In the genomic region with DNA sequence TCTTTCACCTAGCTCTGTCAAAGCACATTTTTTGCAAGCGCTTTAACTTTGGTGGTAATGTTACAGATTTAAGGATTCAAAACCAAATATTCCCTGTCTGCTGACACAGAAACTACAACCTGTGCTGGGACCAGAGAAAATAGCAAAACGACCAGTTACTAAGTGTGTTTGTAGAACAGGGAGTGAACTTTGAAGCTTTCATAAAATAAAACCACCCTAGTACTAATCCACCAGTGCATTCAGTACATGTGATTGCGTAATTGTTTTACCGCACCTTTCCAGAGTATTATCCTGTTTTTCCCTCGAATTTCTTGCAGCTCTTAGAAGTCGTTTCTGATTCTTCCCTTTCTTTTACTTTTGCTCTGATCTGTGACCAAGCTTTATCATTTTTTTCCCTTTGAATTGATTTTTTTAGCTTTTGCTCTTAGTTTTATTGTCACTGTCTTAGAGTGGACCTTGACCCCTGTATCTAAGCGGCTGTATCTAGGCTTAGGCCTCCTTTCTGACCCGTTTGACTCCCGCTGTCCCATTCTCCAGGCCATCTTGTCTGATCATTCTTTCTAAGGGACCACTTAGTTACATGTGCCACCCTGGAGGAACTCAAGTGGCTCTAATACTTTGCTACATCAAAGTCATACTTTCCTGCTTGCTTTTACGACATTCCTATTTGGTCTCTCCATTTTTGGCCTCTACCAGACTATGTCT, we compare ENCODE assay signal across 1 cellular context.
TF ChIP-seq lines count a peak whose summit lies in the region.

No MANE protein-coding gene starts in this region.

TF ChIP-seq in HepG2, 621 proteins besides CTCF, POLR2A, EP300 and RAD21 (continued from another document and continues in another):
- TF ChIP-seq ZIK1 (CRISPR knock-in tag; IDR thresholded peaks at IDR 0.05; ENCODE audit: borderline replicate concordance, low read depth) (no peak), ZNF850 (CRISPR knock-in tag; conservative IDR thresholded peaks at IDR 0.05) (no peak), NCOR1 (IDR thresholded peaks at IDR 0.05; ENCODE audit: borderline replicate concordance, low read length) (peak; percentile 99), RFX3 (CRISPR knock-in tag; IDR thresholded peaks at IDR 0.05) (no peak), NFRKB (IDR thresholded peaks at IDR 0.05) (no peak), CHCHD3 (CRISPR knock-in tag; IDR thresholded peaks at IDR 0.05) (no peak), GABPB1 (CRISPR knock-in tag; IDR thresholded peaks at IDR 0.05) (no peak), HNRNPK (IDR thresholded peaks at IDR 0.05; ENCODE audit: low read depth, low read length, poor library complexity, severe bottlenecking) (no peak), KDM4B (CRISPR knock-in tag; IDR thresholded peaks at IDR 0.05) (no peak), ZNF564 (CRISPR knock-in tag; IDR thresholded peaks at IDR 0.05) (no peak), MLLT10 (CRISPR knock-in tag; IDR thresholded peaks at IDR 0.05) (no peak), AHR (CRISPR knock-in tag; IDR thresholded peaks at IDR 0.05) (no peak), NFE2L1 (CRISPR knock-in tag; IDR thresholded peaks at IDR 0.05; ENCODE audit: borderline replicate concordance) (no peak), ZNF737 (CRISPR knock-in tag; IDR thresholded peaks at IDR 0.05; ENCODE audit: borderline replicate concordance) (no peak), ZNF530 (CRISPR knock-in tag; IDR thresholded peaks at IDR 0.05; ENCODE audit: low read depth) (no peak), PHF8 (CRISPR knock-in tag; IDR thresholded peaks at IDR 0.05) (no peak), MTF2 (CRISPR knock-in tag; IDR thresholded peaks at IDR 0.05; ENCODE audit: borderline replicate concordance) (no peak), KDM5A (IDR thresholded peaks at IDR 0.05; ENCODE audit: borderline replicate concordance, low read length) (no peak), CHD2 (IDR thresholded peaks at IDR 0.05; ENCODE audit: low read depth, low read length) (no peak), TARDBP (CRISPR knock-in tag; IDR thresholded peaks at IDR 0.05) (no peak), POGZ (CRISPR knock-in tag; IDR thresholded peaks at IDR 0.05) (0 out of 2 replicates have a peak, but pooled peaks have one; percentile 38), ZNF256 (CRISPR knock-in tag; conservative IDR thresholded peaks at IDR 0.05) (no peak), ZNF101 (CRISPR knock-in tag; IDR thresholded peaks at IDR 0.05; ENCODE audit: borderline replicate concordance, low read depth) (no peak), ZNF335 (CRISPR knock-in tag; IDR thresholded peaks at IDR 0.05) (no peak), SNAPC2 (CRISPR knock-in tag; IDR thresholded peaks at IDR 0.05) (no peak), ZNF776 (CRISPR knock-in tag; IDR thresholded peaks at IDR 0.05) (no peak), PAWR (CRISPR knock-in tag; IDR thresholded peaks at IDR 0.05; ENCODE audit: borderline replicate concordance) (no peak), ERF (CRISPR knock-in tag; IDR thresholded peaks at IDR 0.05) (0 out of 2 replicates have a peak, but pooled peaks have one; percentile 18), GTF2F1 (IDR thresholded peaks at IDR 0.05; ENCODE audit: low read length) (no peak), SAFB2 (CRISPR knock-in tag; IDR thresholded peaks at IDR 0.05; ENCODE audit: borderline replicate concordance, low read depth) (no peak), MAZ (IDR thresholded peaks at IDR 0.05; ENCODE audit: borderline replicate concordance, low read depth, low read length) (no peak), MAZ (CRISPR knock-in tag; IDR thresholded peaks at IDR 0.05; ENCODE audit: low read depth) (no peak), ZNF317 (CRISPR knock-in tag; IDR thresholded peaks at IDR 0.05) (0 out of 2 replicates have a peak, but pooled peaks have one; percentile 38), ZNF383 (CRISPR knock-in tag; IDR thresholded peaks at IDR 0.05; ENCODE audit: borderline replicate concordance) (no peak), ZNF598 (CRISPR knock-in tag; IDR thresholded peaks at IDR 0.05; ENCODE audit: borderline replicate concordance) (no peak), SNAI1 (CRISPR knock-in tag; IDR thresholded peaks at IDR 0.05; ENCODE audit: borderline replicate concordance) (no peak), ZKSCAN5 (CRISPR knock-in tag; IDR thresholded peaks at IDR 0.05) (no peak), ZNF556 (CRISPR knock-in tag; IDR thresholded peaks at IDR 0.05; ENCODE audit: borderline replicate concordance) (no peak), CCAR2 (optimal IDR thresholded peaks at IDR 0.05; ENCODE audit: low read depth, low read length) (no peak), ZBTB20 (CRISPR knock-in tag; IDR thresholded peaks at IDR 0.05; ENCODE audit: borderline replicate concordance, low read depth) (0 out of 2 replicates have a peak, but pooled peaks have one; percentile 59), ZNF572 (CRISPR knock-in tag; IDR thresholded peaks at IDR 0.05) (no peak), NFIB (CRISPR knock-in tag; IDR thresholded peaks at IDR 0.05; ENCODE audit: borderline replicate concordance) (no peak), ZNF33A (CRISPR knock-in tag; IDR thresholded peaks at IDR 0.05; ENCODE audit: borderline replicate concordance) (no peak)
- TF ChIP-seq, protein P1, sequence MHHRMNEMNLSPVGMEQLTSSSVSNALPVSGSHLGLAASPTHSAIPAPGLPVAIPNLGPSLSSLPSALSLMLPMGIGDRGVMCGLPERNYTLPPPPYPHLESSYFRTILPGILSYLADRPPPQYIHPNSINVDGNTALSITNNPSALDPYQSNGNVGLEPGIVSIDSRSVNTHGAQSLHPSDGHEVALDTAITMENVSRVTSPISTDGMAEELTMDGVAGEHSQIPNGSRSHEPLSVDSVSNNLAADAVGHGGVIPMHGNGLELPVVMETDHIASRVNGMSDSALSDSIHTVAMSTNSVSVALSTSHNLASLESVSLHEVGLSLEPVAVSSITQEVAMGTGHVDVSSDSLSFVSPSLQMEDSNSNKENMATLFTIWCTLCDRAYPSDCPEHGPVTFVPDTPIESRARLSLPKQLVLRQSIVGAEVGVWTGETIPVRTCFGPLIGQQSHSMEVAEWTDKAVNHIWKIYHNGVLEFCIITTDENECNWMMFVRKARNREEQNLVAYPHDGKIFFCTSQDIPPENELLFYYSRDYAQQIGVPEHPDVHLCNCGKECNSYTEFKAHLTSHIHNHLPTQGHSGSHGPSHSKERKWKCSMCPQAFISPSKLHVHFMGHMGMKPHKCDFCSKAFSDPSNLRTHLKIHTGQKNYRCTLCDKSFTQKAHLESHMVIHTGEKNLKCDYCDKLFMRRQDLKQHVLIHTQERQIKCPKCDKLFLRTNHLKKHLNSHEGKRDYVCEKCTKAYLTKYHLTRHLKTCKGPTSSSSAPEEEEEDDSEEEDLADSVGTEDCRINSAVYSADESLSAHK (CRISPR knock-in tag; IDR thresholded peaks at IDR 0.05; ENCODE audit: borderline replicate concordance), result no peak
- TF ChIP-seq, protein P2, sequence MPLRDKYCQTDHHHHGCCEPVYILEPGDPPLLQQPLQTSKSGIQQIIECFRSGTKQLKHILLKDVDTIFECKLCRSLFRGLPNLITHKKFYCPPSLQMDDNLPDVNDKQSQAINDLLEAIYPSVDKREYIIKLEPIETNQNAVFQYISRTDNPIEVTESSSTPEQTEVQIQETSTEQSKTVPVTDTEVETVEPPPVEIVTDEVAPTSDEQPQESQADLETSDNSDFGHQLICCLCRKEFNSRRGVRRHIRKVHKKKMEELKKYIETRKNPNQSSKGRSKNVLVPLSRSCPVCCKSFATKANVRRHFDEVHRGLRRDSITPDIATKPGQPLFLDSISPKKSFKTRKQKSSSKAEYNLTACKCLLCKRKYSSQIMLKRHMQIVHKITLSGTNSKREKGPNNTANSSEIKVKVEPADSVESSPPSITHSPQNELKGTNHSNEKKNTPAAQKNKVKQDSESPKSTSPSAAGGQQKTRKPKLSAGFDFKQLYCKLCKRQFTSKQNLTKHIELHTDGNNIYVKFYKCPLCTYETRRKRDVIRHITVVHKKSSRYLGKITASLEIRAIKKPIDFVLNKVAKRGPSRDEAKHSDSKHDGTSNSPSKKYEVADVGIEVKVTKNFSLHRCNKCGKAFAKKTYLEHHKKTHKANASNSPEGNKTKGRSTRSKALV (CRISPR knock-in tag; IDR thresholded peaks at IDR 0.05), result no peak
- TF ChIP-seq, protein P3, sequence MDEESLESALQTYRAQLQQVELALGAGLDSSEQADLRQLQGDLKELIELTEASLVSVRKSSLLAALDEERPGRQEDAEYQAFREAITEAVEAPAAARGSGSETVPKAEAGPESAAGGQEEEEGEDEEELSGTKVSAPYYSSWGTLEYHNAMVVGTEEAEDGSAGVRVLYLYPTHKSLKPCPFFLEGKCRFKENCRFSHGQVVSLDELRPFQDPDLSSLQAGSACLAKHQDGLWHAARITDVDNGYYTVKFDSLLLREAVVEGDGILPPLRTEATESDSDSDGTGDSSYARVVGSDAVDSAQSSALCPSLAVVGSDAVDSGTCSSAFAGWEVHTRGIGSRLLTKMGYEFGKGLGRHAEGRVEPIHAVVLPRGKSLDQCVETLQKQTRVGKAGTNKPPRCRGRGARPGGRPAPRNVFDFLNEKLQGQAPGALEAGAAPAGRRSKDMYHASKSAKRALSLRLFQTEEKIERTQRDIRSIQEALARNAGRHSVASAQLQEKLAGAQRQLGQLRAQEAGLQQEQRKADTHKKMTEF (CRISPR knock-in tag; IDR thresholded peaks at IDR 0.05), result peak; percentile 67; the same call in 1 of the 2 replicates
- TF ChIP-seq, protein P4, sequence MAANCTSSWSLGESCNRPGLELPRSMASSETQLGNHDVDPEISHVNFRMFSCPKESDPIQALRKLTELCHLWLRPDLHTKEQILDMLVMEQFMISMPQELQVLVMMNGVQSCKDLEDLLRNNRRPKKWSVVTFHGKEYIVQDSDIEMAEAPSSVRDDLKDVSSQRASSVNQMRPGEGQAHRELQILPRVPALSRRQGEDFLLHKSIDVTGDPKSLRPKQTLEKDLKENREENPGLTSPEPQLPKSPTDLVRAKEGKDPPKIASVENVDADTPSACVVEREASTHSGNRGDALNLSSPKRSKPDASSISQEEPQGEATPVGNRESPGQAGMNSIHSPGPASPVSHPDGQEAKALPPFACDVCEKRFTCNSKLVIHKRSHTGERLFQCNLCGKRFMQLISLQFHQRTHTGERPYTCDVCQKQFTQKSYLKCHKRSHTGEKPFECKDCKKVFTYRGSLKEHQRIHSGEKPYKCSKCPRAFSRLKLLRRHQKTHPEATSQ (CRISPR knock-in tag; IDR thresholded peaks at IDR 0.05; ENCODE audit: borderline replicate concordance), result peak; percentile 45; the same call in 1 of the 2 replicates
- TF ChIP-seq, protein P5, sequence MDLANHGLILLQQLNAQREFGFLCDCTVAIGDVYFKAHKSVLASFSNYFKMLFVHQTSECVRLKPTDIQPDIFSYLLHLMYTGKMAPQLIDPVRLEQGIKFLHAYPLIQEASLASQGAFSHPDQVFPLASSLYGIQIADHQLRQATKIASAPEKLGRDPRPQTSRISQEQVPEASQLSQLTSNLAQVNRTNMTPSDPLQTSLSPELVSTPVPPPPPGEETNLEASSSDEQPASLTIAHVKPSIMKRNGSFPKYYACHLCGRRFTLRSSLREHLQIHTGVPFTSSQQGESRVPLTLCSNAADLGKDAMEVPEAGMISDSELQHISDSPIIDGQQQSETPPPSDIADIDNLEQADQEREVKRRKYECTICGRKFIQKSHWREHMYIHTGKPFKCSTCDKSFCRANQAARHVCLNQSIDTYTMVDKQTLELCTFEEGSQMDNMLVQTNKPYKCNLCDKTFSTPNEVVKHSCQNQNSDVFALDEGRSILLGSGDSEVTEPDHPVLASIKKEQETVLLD (CRISPR knock-in tag; IDR thresholded peaks at IDR 0.05; ENCODE audit: low read depth), result no peak
- TF ChIP-seq, protein P6, sequence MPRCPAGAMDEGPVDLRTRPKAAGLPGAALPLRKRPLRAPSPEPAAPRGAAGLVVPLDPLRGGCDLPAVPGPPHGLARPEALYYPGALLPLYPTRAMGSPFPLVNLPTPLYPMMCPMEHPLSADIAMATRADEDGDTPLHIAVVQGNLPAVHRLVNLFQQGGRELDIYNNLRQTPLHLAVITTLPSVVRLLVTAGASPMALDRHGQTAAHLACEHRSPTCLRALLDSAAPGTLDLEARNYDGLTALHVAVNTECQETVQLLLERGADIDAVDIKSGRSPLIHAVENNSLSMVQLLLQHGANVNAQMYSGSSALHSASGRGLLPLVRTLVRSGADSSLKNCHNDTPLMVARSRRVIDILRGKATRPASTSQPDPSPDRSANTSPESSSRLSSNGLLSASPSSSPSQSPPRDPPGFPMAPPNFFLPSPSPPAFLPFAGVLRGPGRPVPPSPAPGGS (CRISPR knock-in tag; IDR thresholded peaks at IDR 0.05), result no peak
- TF ChIP-seq, protein P7, sequence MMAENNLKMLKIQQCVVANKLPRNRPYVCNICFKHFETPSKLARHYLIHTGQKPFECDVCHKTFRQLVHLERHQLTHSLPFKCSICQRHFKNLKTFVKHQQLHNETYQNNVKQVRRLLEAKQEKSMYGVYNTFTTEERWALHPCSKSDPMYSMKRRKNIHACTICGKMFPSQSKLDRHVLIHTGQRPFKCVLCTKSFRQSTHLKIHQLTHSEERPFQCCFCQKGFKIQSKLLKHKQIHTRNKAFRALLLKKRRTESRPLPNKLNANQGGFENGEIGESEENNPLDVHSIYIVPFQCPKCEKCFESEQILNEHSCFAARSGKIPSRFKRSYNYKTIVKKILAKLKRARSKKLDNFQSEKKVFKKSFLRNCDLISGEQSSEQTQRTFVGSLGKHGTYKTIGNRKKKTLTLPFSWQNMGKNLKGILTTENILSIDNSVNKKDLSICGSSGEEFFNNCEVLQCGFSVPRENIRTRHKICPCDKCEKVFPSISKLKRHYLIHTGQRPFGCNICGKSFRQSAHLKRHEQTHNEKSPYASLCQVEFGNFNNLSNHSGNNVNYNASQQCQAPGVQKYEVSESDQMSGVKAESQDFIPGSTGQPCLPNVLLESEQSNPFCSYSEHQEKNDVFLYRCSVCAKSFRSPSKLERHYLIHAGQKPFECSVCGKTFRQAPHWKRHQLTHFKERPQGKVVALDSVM (CRISPR knock-in tag; IDR thresholded peaks at IDR 0.05), result no peak
- TF ChIP-seq, protein P8, sequence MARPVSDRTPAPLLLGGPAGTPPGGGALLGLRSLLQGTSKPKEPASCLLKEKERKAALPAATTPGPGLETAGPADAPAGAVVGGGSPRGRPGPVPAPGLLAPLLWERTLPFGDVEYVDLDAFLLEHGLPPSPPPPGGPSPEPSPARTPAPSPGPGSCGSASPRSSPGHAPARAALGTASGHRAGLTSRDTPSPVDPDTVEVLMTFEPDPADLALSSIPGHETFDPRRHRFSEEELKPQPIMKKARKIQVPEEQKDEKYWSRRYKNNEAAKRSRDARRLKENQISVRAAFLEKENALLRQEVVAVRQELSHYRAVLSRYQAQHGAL (CRISPR knock-in tag; IDR thresholded peaks at IDR 0.05; ENCODE audit: not compliant biosample characterization), result no peak
